1 cellular context compared by ENCODE assay signal in genomic region chr14:31025335-31026075, GRCh38.
TF ChIP-seq lines count a peak whose summit lies in the region.

A gene with protein sequence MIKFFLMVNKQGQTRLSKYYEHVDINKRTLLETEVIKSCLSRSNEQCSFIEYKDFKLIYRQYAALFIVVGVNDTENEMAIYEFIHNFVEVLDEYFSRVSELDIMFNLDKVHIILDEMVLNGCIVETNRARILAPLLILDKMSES (plus strand): TSS chr14:31025649. CDS start chr14:31066197, 40,548 bp downstream.

TF ChIP-seq in HepG2, 621 proteins besides CTCF, POLR2A, EP300 and RAD21 (continued from another document and continues in another):
- TF ChIP-seq HCFC1 (IDR thresholded peaks at IDR 0.05; ENCODE audit: low read depth, low read length) (peak; percentile 19; the same call in 1 of the 2 replicates), PBX3 (CRISPR knock-in tag; IDR thresholded peaks at IDR 0.05; ENCODE audit: borderline replicate concordance) (no peak), TOPORS (CRISPR knock-in tag; IDR thresholded peaks at IDR 0.05) (peak; percentile 85; the same call in 1 of the 2 replicates), SATB2 (CRISPR knock-in tag; IDR thresholded peaks at IDR 0.05) (no peak), NPAS2 (CRISPR knock-in tag; IDR thresholded peaks at IDR 0.05; ENCODE audit: borderline replicate concordance) (no peak), TEAD2 (CRISPR knock-in tag; IDR thresholded peaks at IDR 0.05) (no peak), ELK4 (CRISPR knock-in tag; IDR thresholded peaks at IDR 0.05; ENCODE audit: borderline replicate concordance) (no peak), HNRNPH1 (optimal IDR thresholded peaks at IDR 0.05; ENCODE audit: low read depth, low read length) (no peak), ZNF709 (CRISPR knock-in tag; IDR thresholded peaks at IDR 0.05) (peak; percentile 73; the same call in 1 of the 2 replicates), SKI (IDR thresholded peaks at IDR 0.05; ENCODE audit: partially characterized antibody) (no peak), KIAA2018 (CRISPR knock-in tag; IDR thresholded peaks at IDR 0.05; ENCODE audit: borderline replicate concordance) (peak; percentile 23; the same call in 1 of the 2 replicates), MBD4 (IDR thresholded peaks at IDR 0.05; ENCODE audit: borderline replicate concordance, low read length) (no peak), GPBP1L1 (CRISPR knock-in tag; IDR thresholded peaks at IDR 0.05) (no peak), ZNF234 (CRISPR knock-in tag; conservative IDR thresholded peaks at IDR 0.05) (peak; percentile 80), ZNF598 (CRISPR knock-in tag; IDR thresholded peaks at IDR 0.05; ENCODE audit: borderline replicate concordance) (peak; percentile 91; the same call in 1 of the 2 replicates), ZNF790 (CRISPR knock-in tag; IDR thresholded peaks at IDR 0.05; ENCODE audit: borderline replicate concordance) (no peak), ZNF530 (CRISPR knock-in tag; IDR thresholded peaks at IDR 0.05; ENCODE audit: low read depth) (no peak), ELF3 (CRISPR knock-in tag; IDR thresholded peaks at IDR 0.05) (no peak; the same call in 1 of the 2 replicates), FOXA1 (IDR thresholded peaks at IDR 0.05) (no peak), FOXA1 (CRISPR knock-in tag; IDR thresholded peaks at IDR 0.05) (no peak; the same call in 1 of the 2 replicates), SCMH1 (CRISPR knock-in tag; IDR thresholded peaks at IDR 0.05; ENCODE audit: borderline replicate concordance) (no peak), EED (CRISPR knock-in tag; IDR thresholded peaks at IDR 0.05) (peak; percentile 87), EHMT2 (IDR thresholded peaks at IDR 0.05; ENCODE audit: borderline replicate concordance, low read depth, low read length) (no peak), ZNF672 (CRISPR knock-in tag; IDR thresholded peaks at IDR 0.05) (no peak), SP140L (CRISPR knock-in tag; IDR thresholded peaks at IDR 0.05; ENCODE audit: borderline replicate concordance) (0 out of 2 replicates have a peak, but pooled peaks have one; percentile 65), ZBTB37 (CRISPR knock-in tag; IDR thresholded peaks at IDR 0.05) (peak; percentile 83; the same call in 1 of the 2 replicates), ZNF660 (CRISPR knock-in tag; IDR thresholded peaks at IDR 0.05; ENCODE audit: borderline replicate concordance, low read depth) (no peak), DR1 (CRISPR knock-in tag; IDR thresholded peaks at IDR 0.05) (no peak; the same call in 1 of the 2 replicates), FIP1L1 (IDR thresholded peaks at IDR 0.05; ENCODE audit: borderline replicate concordance, insufficient read depth, low read depth, low read length) (no peak; the same call in 1 of the 2 replicates), ZNF18 (CRISPR knock-in tag; IDR thresholded peaks at IDR 0.05; ENCODE audit: insufficient replicate concordance) (no peak)
- TF ChIP-seq, protein P1, sequence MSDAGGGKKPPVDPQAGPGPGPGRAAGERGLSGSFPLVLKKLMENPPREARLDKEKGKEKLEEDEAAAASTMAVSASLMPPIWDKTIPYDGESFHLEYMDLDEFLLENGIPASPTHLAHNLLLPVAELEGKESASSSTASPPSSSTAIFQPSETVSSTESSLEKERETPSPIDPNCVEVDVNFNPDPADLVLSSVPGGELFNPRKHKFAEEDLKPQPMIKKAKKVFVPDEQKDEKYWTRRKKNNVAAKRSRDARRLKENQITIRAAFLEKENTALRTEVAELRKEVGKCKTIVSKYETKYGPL (CRISPR knock-in tag; IDR thresholded peaks at IDR 0.05) = peak; percentile 46; the same call in 1 of the 2 replicates
- TF ChIP-seq, protein P2, sequence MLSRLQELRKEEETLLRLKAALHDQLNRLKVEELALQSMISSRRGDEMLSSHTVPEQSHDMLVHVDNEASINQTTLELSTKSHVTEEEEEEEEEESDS (CRISPR knock-in tag; IDR thresholded peaks at IDR 0.05; ENCODE audit: borderline replicate concordance) = peak; percentile 24; the same call in 1 of the 2 replicates
- TF ChIP-seq, protein P3, sequence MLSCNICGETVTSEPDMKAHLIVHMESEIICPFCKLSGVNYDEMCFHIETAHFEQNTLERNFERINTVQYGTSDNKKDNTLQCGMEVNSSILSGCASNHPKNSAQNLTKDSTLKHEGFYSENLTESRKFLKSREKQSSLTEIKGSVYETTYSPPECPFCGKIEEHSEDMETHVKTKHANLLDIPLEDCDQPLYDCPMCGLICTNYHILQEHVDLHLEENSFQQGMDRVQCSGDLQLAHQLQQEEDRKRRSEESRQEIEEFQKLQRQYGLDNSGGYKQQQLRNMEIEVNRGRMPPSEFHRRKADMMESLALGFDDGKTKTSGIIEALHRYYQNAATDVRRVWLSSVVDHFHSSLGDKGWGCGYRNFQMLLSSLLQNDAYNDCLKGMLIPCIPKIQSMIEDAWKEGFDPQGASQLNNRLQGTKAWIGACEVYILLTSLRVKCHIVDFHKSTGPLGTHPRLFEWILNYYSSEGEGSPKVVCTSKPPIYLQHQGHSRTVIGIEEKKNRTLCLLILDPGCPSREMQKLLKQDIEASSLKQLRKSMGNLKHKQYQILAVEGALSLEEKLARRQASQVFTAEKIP (CRISPR knock-in tag; IDR thresholded peaks at IDR 0.05; ENCODE audit: borderline replicate concordance) = no peak
- TF ChIP-seq, protein P4, sequence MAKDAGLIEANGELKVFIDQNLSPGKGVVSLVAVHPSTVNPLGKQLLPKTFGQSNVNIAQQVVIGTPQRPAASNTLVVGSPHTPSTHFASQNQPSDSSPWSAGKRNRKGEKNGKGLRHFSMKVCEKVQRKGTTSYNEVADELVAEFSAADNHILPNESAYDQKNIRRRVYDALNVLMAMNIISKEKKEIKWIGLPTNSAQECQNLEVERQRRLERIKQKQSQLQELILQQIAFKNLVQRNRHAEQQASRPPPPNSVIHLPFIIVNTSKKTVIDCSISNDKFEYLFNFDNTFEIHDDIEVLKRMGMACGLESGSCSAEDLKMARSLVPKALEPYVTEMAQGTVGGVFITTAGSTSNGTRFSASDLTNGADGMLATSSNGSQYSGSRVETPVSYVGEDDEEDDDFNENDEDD (CRISPR knock-in tag; IDR thresholded peaks at IDR 0.05; ENCODE audit: borderline replicate concordance) = no peak; the same call in 1 of the 2 replicates
- TF ChIP-seq, protein P5, sequence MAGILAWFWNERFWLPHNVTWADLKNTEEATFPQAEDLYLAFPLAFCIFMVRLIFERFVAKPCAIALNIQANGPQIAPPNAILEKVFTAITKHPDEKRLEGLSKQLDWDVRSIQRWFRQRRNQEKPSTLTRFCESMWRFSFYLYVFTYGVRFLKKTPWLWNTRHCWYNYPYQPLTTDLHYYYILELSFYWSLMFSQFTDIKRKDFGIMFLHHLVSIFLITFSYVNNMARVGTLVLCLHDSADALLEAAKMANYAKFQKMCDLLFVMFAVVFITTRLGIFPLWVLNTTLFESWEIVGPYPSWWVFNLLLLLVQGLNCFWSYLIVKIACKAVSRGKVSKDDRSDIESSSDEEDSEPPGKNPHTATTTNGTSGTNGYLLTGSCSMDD (CRISPR knock-in tag; IDR thresholded peaks at IDR 0.05) = no peak
